In genomic region chr10:118754132-118754555, GRCh38 we compare ENCODE assay signal across 8 cellular contexts. TPM values are rescaled to one million over a fixed set of nuclear protein-coding genes. Genes with fewer than 3 reads are reported as not detected.
DNase-seq lines count a peak whose midpoint lies in the region; ATAC-seq lines count a peak whose summit lies in the region.

No MANE protein-coding gene starts in this region.

- ATAC-seq in HG02884 (IDR thresholded peaks at IDR 0.05; ENCODE audit: unreplicated experiment) (peak; percentile 8), GM19397 (IDR thresholded peaks at IDR 0.05; ENCODE audit: unreplicated experiment) (no peak)

- H3K27me3 ChIP-seq in NT2/D1 (ENCODE audit: insufficient read depth, insufficient read length) = no peaks in the 10 kb centered on the region

- DNase-seq in NCI-H526 (lab: John Stamatoyannopoulos, UW) = peak; percentile 12 to 65
- DNase-seq in NCI-H526 treated with DMSO at 0.1 percent for 48 hours (lab: John Stamatoyannopoulos, UW) = no peak
- DNase-seq in NT2/D1 (ENCODE audit: low read depth, low spot score) = peak; percentile 22
- DNase-seq in activated gamma-delta T cell treated with anti-CD3 and anti-CD28 coated beads, Interleukin-2, amount 50 U/mL, for 16 hours (ENCODE audit: low read depth) = peak; percentile 9
- peak; percentile 49 for DNase-seq in germinal center (ENCODE audit: low spot score)
- DNase-seq in occipital lobe (lab: John Stamatoyannopoulos, UW) = peak; percentile 14

- H3K4me3 ChIP-seq in NT2/D1 (ENCODE audit: insufficient read length, low read depth) = peak overlapping the region; percentile 87

- H3K9me3 ChIP-seq in NT2/D1 (ENCODE audit: insufficient read depth, low read length) = no peaks in the 10 kb centered on the region

- peak overlapping the region; percentile 95 for H3K9ac ChIP-seq in NT2/D1 (ENCODE audit: insufficient read length, low read depth)

- H3K4me1 ChIP-seq in NT2/D1 (ENCODE audit: insufficient read depth, insufficient read length) = no peaks in the 10 kb centered on the region

- H3K36me3 ChIP-seq in NT2/D1 (ENCODE audit: insufficient read depth, insufficient read length, low read length) = peaks cover 10% of the 10 kb centered on the region

RNA-seq across cellular contexts. Expression of gene CACUL1, which starts 0.6 kb away (rescaled TPM):
- 42.4 TPM for total RNA-seq in occipital lobe
